14 cellular contexts compared by ENCODE assay signal in the genomic region with DNA sequence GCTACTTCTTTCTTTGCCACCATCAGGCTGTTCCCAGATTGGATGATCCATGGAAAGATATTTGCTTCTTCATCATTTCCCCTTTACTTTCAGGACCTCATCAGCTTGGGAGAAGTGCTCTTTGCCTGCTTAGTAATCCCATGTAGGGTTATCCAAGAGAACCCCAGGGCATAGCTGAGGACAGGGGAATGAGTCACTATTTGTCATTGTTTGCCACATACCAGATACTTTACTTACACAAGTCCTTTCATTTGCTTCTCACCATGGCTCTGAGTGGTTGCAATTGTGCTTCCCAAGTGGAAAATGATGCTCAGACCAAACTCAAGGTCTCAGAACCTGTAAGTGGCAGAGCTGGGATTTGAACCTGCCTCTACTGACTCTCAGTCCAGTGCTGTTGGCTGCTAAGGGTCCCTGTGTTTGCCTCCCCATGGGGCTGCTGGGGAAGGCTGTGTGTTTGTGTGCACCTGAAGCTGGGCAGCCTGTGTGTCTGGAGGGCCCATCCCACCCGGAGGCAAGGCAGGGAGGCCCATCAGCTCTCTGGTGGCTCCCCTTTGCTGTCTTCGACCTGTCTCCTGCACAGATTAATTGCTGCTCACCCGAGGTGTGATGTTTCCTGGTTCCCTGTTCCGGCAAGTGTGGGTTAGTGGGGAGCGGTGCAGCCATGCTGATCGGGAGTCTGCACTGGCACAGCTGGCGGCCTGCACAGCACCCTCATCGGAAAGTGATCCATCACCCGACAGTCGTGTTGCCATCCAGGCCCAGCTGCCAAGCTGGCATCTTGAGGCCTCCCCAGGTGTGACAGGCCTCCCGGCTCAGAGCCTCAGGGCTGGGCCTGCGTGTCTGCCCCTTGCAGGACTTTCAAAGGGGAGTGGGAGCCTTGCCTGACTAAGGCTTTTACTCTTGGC.
DNase-seq lines count a peak whose midpoint lies in the region; ATAC-seq, FAIRE-seq and TF ChIP-seq lines count a peak whose summit lies in the region.
"Had no signal": no experiment of that assay in that cellular context is flagged by ENCODE, and none has a peak within 500 bp of the region (broad histone marks: within the 10 kb centered on the region; RNA-seq: fewer than 3 reads in every experiment).

No MANE protein-coding gene starts in this region.

- intact Hi-C loops in HepG2 (cut with micrococcal nuclease; ENCODE audit: unreplicated experiment) = no loop called here

- H3K27ac ChIP-seq in H1 (ENCODE audit: low read depth, low read length) = no peak overlapping the region
- no peak overlapping the region for H3K27ac ChIP-seq in HepG2 (ENCODE audit: extremely low read length, insufficient read depth, low read length)
- H3K27ac ChIP-seq: neural progenitor cell, SK-N-MC had no signal

- no peak overlapping the region for H2BK15ac ChIP-seq in H1 (ENCODE audit: low read length)

- H3K4me2 ChIP-seq in H1 (ENCODE audit: insufficient read depth in 1 of 2, low read depth in 2 of 2, low read length in 2 of 2) = no peak overlapping the region
- no peak overlapping the region for H3K4me2 ChIP-seq in HepG2 (ENCODE audit: low read depth, low read length)
- H3K4me2 ChIP-seq: neural progenitor cell had no signal

- CTCF ChIA-PET in H1 (lab: Charles Lee; ENCODE audit: partially characterized antibody) (interaction anchor here (1.1 kb wide), 1 partner anchor 503 kb away, joined by 3 read pairs; no protein-coding TSS in a partner anchor), HepG2 (lab: Yijun Ruan, JAX; ENCODE audit: low intra/inter-chr PET ratio, low total read pairs) (no interaction called here)

- no peak overlapping the region for H3K4ac ChIP-seq in H1 (replicated peaks; ENCODE audit: insufficient read length, low read depth, low read length)

- TF ChIP-seq RAD21 in H1 (IDR thresholded peaks at IDR 0.05 in 1 of 2, conservative IDR thresholded peaks at IDR 0.05 in 1 of 2; ENCODE audit: low read depth in 2 of 2, low read length in 2 of 2) (no peak), HepG2 (CRISPR knock-in tag; IDR thresholded peaks at IDR 0.05) (no peak)

- POLR2A ChIA-PET in H1 (lab: Charles Lee; ENCODE audit: partially characterized antibody) (interaction anchor here (0.6 kb wide), 1 partner anchor 1474 kb away, joined by 3 read pairs; no protein-coding TSS in a partner anchor), HepG2 (lab: Yijun Ruan, JAX) (no interaction called here)

- H4K20me1 ChIP-seq in H1 (replicated peaks in 1 of 2; ENCODE audit: control insufficient read depth in 1 of 2, insufficient read depth in 2 of 2, low read length in 2 of 2) (no peaks in the 10 kb centered on the region), HepG2 (ENCODE audit: insufficient read depth, low read length) (no peaks in the 10 kb centered on the region)

- H3K56ac ChIP-seq in H1 (replicated peaks; ENCODE audit: insufficient read length, low read depth, low read length) = no peak overlapping the region

- DNase-seq in GM03348 (ENCODE audit: low spot score) (peak; percentile 12), M059J (ENCODE audit: low read depth) (peak; percentile 94), H1 (ENCODE audit: low read depth in 1 of 2, low spot score in 2 of 2) (peak in 1 of 2 experiments; percentile 38), HepG2 (ENCODE audit: low spot score) (peak; percentile 58), NCI-H524 treated with DMSO at 0.1 percent for 48 hours (lab: John Stamatoyannopoulos, UW) (no peak), NCI-H82 (lab: John Stamatoyannopoulos, UW) (no peak), NCI-H146 (lab: John Stamatoyannopoulos, UW) (no peak)
- DNase-seq: CD4-positive, alpha-beta T cell; glutamatergic neuron; NCI-H524 had no signal

- H2BK20ac ChIP-seq in H1 (ENCODE audit: low read length) = no peak overlapping the region

- TF ChIP-seq POLR2A in H1 (IDR thresholded peaks at IDR 0.05; ENCODE audit: control extremely low read depth in 1 of 2, low read depth in 2 of 2, low read length in 2 of 2) (no peak), HepG2 (IDR thresholded peaks at IDR 0.05; ENCODE audit: insufficient read depth in 1 of 2, low read depth in 2 of 2, low read length in 2 of 2) (no peak)

- H3K23me2 ChIP-seq in H1 (ENCODE audit: low read depth, low read length) = no peaks in the 10 kb centered on the region

- 91% methylated on average over 12 of the region's 12 CpGs; no CpG with 5 or more reads in 1 of the 2 experiments for WGBS in H1 (ENCODE audit: extremely low coverage in 1 of 2, insufficient coverage in 1 of 2, insufficient read length in 1 of 2, insufficient replicate concordance in 2 of 2, low coverage in 1 of 2, low lambda C conversion rate in 2 of 2, missing lambda C conversion rate in 1 of 2), 2 experiments
- 60% methylated on average over 8 of the region's 12 CpGs for WGBS in HepG2 (ENCODE audit: low lambda C conversion rate)

- H3K18ac ChIP-seq in H1 (ENCODE audit: extremely low read depth, low read length) = no peak overlapping the region

- H4K91ac ChIP-seq in H1 (replicated peaks; ENCODE audit: insufficient read length, low read length) = no peak overlapping the region

- ATAC-seq in HepG2 = peak; percentile 86
- no peak for ATAC-seq in activated CD4-positive, CD25-positive, alpha-beta regulatory T cell treated with anti-CD3 and anti-CD28 coated beads, Interleukin-2, amount 50 U/mL, for 24 hours

- no peak overlapping the region for H2BK5ac ChIP-seq in H1 (ENCODE audit: low read depth, low read length)

- 0 out of 2 replicates have a peak overlapping the region, but pooled peaks have one; percentile 10 for H2BK12ac ChIP-seq in H1 (ENCODE audit: low read depth, low read length)

- H4K8ac ChIP-seq in H1 (ENCODE audit: extremely low read depth, insufficient read depth, low read length) = no peak overlapping the region

- H3K4me1 ChIP-seq in H1 (replicated peaks in 1 of 4; ENCODE audit: control insufficient read depth in 3 of 4, insufficient read depth in 4 of 4, low read length in 3 of 4) (peaks cover 0 to 2% (median 0%) of the 10 kb centered on the region in 4 experiments; a peak in 1 of 7 replicates), HepG2 (ENCODE audit: insufficient read depth, low read length) (0 out of 2 replicates have a peak, but pooled peaks cover 4% of the 10 kb centered on the region)
- H3K4me1 ChIP-seq: neural progenitor cell had no signal

- H3K14ac ChIP-seq in H1 (ENCODE audit: insufficient read length) = no peak overlapping the region

- no peak overlapping the region for H3K23ac ChIP-seq in H1 (ENCODE audit: insufficient read length)

- FAIRE-seq in H1 (lab: Jason Lieb, UNC) (no peak), HepG2 (lab: Jason Lieb, UNC) (peak; percentile 26)

- H3K9ac ChIP-seq in H1 (replicated peaks in 1 of 4; ENCODE audit: extremely low read depth in 1 of 4, low read depth in 3 of 4, low read length in 3 of 4) (no peak overlapping the region), HepG2 (ENCODE audit: insufficient read depth, low read depth, low read length) (no peak overlapping the region)
- H3K9ac ChIP-seq: neural progenitor cell had no signal

- no peak overlapping the region for H2BK120ac ChIP-seq in H1 (replicated peaks; ENCODE audit: low read depth, low read length)

- TF ChIP-seq EP300 in H1 (IDR thresholded peaks at IDR 0.05; ENCODE audit: borderline replicate concordance in 1 of 2, low read depth in 2 of 2, low read length in 2 of 2) (no peak), HepG2 (IDR thresholded peaks at IDR 0.05; ENCODE audit: low read depth in 2 of 2, low read length in 2 of 2) (no peak), HepG2 (CRISPR knock-in tag; IDR thresholded peaks at IDR 0.05; ENCODE audit: borderline replicate concordance) (no peak)

- no peaks in the 10 kb centered on the region for H3K79me2 ChIP-seq in H1 (ENCODE audit: control insufficient read depth in 1 of 2, insufficient read depth in 2 of 2, low read length in 2 of 2)
- no peaks in the 10 kb centered on the region for H3K79me2 ChIP-seq in HepG2 (ENCODE audit: insufficient read depth, low read length)

- H2AFZ ChIP-seq in H1 (ENCODE audit: low read length) (no peak overlapping the region), HepG2 (ENCODE audit: low read length) (no peak overlapping the region)
- H2AFZ ChIP-seq: neural progenitor cell had no signal

- H2AK5ac ChIP-seq in H1 (ENCODE audit: low read depth, low read length) = no peak overlapping the region

- H4K5ac ChIP-seq in H1 (ENCODE audit: insufficient read length, low read depth, low read length) = no peak overlapping the region

- H3K9me3 ChIP-seq in H1 (ENCODE audit: insufficient read depth in 2 of 2, low read depth in 1 of 2, low read length in 1 of 2) (peaks cover 0 to 3% of the 10 kb centered on the region in 2 experiments; a peak in 1 of 4 replicates), HepG2 (ENCODE audit: low read length) (peaks cover 11% of the 10 kb centered on the region)

- TF ChIP-seq CTCF in H1 (IDR thresholded peaks at IDR 0.05; ENCODE audit: control extremely low read depth in 1 of 3, insufficient read depth in 1 of 3, low read depth in 1 of 3, low read length in 3 of 3) (no peak), HepG2 (CRISPR knock-in tag; IDR thresholded peaks at IDR 0.05) (no peak)

- no TSS peak for BruUV-seq in HepG2 (replicated peaks; lab: Mats Ljungman, UMichigan)

- H3K36me3 ChIP-seq in H1 (ENCODE audit: control insufficient read depth in 2 of 4, insufficient read depth in 4 of 4, low read length in 3 of 4) (no peaks in the 10 kb centered on the region), HepG2 (replicated peaks in 1 of 2; ENCODE audit: control insufficient read depth in 1 of 2, insufficient read depth in 2 of 2, low read length in 2 of 2) (no peaks in the 10 kb centered on the region)
- H3K36me3 ChIP-seq: neural progenitor cell had no signal

- H3K79me1 ChIP-seq in H1 (ENCODE audit: low read depth, low read length) = no peaks in the 10 kb centered on the region

- H3K4me3 ChIP-seq in H1 (ENCODE audit: extremely low read depth in 1 of 4, insufficient read depth in 2 of 4, low read depth in 3 of 4, low read length in 4 of 4) (no peak overlapping the region), HepG2 (replicated peaks in 1 of 3; ENCODE audit: insufficient read depth in 1 of 3, low read depth in 2 of 3, low read length in 3 of 3) (no peak overlapping the region)
- H3K4me3 ChIP-seq: lung, neural progenitor cell, SK-N-MC had no signal

- in situ Hi-C loops in HepG2 (cut with HindIII; ENCODE audit: extremely low pct_ligation_motif_present, low pct_unique_long_range_greater_than_20kb) = no loop called here

- H3K27me3 ChIP-seq in H1 (replicated peaks in 1 of 4; ENCODE audit: control insufficient read depth in 3 of 4, extremely low read depth in 1 of 4, insufficient read depth in 3 of 4, low read length in 3 of 4) (no peaks in the 10 kb centered on the region), HepG2 (ENCODE audit: control insufficient read depth in 1 of 2, insufficient read depth in 2 of 2, low read length in 2 of 2) (peaks cover 0 to 3% of the 10 kb centered on the region in 2 experiments; a peak in 1 of 5 replicates)
- H3K27me3 ChIP-seq: neural progenitor cell had no signal

TF ChIP-seq in H1, 55 proteins besides CTCF, POLR2A, EP300 and RAD21:
- TF ChIP-seq EZH2 (IDR thresholded peaks at IDR 0.05; ENCODE audit: low read depth, low read length, severe bottlenecking) (no peak), JUND (IDR thresholded peaks at IDR 0.05; ENCODE audit: low read length) (0 out of 2 replicates have a peak, but pooled peaks have one; percentile 8)
TF ChIP-seq in H1: peak in this region for 1.

TF ChIP-seq in HepG2, 621 proteins besides CTCF, POLR2A, EP300 and RAD21 (continues in another document):
- peak; percentile 88 for TF ChIP-seq FOSL2 (CRISPR knock-in tag; IDR thresholded peaks at IDR 0.05)
- no peak for TF ChIP-seq ZNF510 (CRISPR knock-in tag; IDR thresholded peaks at IDR 0.05; ENCODE audit: low read depth)

Comparison
In these comparisons a context has a peak if more than half of its experiments do, and no peak if none do; other contexts are left out.
1. DNase-seq: peak in GM03348 (single experiment), M059J (single experiment) and HepG2 (single experiment); none in NCI-H524 treated with DMSO at 0.1 percent for 48 hours (single experiment), NCI-H82 (single experiment) and NCI-H146 (single experiment).